ENCODE assay signal across 1 cellular context in the genomic region with DNA sequence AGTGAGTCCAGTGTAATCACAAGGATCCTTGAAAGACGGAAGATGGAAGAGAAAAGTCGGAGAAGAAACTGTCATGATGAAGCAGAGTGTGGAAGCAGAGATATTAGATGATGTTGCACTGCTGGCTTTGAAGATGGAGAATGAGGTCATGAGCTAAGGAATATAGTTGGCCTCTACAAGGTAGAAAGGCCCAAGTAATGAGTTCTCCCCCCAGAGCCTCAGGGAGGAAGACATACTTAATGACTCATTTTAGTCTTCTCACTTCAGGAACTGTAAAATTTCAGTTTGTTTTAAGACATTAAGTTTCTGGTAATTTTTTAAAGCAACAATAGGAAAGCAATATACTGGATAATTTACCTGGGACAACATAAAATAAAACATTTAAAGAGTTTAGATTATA.
TF ChIP-seq lines count a peak whose summit lies in the region.

No MANE protein-coding gene starts in this region.

TF ChIP-seq in GM12878, 131 proteins besides CTCF, POLR2A, EP300 and RAD21 (continued from another document):
- TF ChIP-seq, protein P1, sequence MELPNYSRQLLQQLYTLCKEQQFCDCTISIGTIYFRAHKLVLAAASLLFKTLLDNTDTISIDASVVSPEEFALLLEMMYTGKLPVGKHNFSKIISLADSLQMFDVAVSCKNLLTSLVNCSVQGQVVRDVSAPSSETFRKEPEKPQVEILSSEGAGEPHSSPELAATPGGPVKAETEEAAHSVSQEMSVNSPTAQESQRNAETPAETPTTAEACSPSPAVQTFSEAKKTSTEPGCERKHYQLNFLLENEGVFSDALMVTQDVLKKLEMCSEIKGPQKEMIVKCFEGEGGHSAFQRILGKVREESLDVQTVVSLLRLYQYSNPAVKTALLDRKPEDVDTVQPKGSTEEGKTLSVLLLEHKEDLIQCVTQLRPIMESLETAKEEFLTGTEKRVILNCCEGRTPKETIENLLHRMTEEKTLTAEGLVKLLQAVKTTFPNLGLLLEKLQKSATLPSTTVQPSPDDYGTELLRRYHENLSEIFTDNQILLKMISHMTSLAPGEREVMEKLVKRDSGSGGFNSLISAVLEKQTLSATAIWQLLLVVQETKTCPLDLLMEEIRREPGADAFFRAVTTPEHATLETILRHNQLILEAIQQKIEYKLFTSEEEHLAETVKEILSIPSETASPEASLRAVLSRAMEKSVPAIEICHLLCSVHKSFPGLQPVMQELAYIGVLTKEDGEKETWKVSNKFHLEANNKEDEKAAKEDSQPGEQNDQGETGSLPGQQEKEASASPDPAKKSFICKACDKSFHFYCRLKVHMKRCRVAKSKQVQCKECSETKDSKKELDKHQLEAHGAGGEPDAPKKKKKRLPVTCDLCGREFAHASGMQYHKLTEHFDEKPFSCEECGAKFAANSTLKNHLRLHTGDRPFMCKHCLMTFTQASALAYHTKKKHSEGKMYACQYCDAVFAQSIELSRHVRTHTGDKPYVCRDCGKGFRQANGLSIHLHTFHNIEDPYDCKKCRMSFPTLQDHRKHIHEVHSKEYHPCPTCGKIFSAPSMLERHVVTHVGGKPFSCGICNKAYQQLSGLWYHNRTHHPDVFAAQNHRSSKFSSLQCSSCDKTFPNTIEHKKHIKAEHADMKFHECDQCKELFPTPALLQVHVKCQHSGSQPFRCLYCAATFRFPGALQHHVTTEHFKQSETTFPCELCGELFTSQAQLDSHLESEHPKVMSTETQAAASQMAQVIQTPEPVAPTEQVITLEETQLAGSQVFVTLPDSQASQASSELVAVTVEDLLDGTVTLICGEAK (IDR thresholded peaks at IDR 0.05; ENCODE audit: borderline replicate concordance): no peak
- TF ChIP-seq MEF2A (IDR thresholded peaks at IDR 0.05; ENCODE audit: insufficient read depth, low read depth, low read length) (no peak), MEF2B (IDR thresholded peaks at IDR 0.05; ENCODE audit: partially characterized antibody, poor library complexity, severe bottlenecking) (no peak), IKZF1 (conservative IDR thresholded peaks at IDR 0.05) (no peak), NR2C2 (IDR thresholded peaks at IDR 0.05; ENCODE audit: borderline replicate concordance, control insufficient read depth, insufficient read length, low read depth) (no peak), DPF2 (IDR thresholded peaks at IDR 0.05) (no peak), GATAD2B (conservative IDR thresholded peaks at IDR 0.05; ENCODE audit: low read depth) (no peak), SREBF1 (IDR thresholded peaks at IDR 0.05; ENCODE audit: low read length) (no peak), HDAC6 (IDR thresholded peaks at IDR 0.05; ENCODE audit: unreplicated experiment) (no peak)
- TF ChIP-seq, protein P2, sequence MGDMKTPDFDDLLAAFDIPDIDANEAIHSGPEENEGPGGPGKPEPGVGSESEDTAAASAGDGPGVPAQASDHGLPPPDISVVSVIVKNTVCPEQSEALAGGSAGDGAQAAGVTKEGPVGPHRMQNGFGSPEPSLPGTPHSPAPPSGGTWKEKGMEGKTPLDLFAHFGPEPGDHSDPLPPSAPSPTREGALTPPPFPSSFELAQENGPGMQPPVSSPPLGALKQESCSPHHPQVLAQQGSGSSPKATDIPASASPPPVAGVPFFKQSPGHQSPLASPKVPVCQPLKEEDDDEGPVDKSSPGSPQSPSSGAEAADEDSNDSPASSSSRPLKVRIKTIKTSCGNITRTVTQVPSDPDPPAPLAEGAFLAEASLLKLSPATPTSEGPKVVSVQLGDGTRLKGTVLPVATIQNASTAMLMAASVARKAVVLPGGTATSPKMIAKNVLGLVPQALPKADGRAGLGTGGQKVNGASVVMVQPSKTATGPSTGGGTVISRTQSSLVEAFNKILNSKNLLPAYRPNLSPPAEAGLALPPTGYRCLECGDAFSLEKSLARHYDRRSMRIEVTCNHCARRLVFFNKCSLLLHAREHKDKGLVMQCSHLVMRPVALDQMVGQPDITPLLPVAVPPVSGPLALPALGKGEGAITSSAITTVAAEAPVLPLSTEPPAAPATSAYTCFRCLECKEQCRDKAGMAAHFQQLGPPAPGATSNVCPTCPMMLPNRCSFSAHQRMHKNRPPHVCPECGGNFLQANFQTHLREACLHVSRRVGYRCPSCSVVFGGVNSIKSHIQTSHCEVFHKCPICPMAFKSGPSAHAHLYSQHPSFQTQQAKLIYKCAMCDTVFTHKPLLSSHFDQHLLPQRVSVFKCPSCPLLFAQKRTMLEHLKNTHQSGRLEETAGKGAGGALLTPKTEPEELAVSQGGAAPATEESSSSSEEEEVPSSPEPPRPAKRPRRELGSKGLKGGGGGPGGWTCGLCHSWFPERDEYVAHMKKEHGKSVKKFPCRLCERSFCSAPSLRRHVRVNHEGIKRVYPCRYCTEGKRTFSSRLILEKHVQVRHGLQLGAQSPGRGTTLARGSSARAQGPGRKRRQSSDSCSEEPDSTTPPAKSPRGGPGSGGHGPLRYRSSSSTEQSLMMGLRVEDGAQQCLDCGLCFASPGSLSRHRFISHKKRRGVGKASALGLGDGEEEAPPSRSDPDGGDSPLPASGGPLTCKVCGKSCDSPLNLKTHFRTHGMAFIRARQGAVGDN (IDR thresholded peaks at IDR 0.05): no peak
- TF ChIP-seq, protein P3, sequence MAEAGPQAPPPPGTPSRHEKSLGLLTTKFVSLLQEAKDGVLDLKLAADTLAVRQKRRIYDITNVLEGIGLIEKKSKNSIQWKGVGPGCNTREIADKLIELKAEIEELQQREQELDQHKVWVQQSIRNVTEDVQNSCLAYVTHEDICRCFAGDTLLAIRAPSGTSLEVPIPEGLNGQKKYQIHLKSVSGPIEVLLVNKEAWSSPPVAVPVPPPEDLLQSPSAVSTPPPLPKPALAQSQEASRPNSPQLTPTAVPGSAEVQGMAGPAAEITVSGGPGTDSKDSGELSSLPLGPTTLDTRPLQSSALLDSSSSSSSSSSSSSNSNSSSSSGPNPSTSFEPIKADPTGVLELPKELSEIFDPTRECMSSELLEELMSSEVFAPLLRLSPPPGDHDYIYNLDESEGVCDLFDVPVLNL (IDR thresholded peaks at IDR 0.05; ENCODE audit: low read depth, low read length): no peak
